ENCODE assay signal across 10 cellular contexts in genomic region chr15:63291507-63291906, GRCh38. TPM values are rescaled to one million over a fixed set of nuclear protein-coding genes. Genes with fewer than 3 reads are reported as not detected.
A peak's percentile ranks its signal among the peaks of the same experiment; 100 is the strongest.
DNase-seq lines count a peak whose midpoint lies in the region; ATAC-seq, FAIRE-seq and TF ChIP-seq lines count a peak whose summit lies in the region.
"Had no signal": no experiment of that assay in that cellular context is flagged by ENCODE, and none has a peak within 500 bp of the region (broad histone marks: within the 10 kb centered on the region; RNA-seq: fewer than 3 reads in every experiment).

No MANE protein-coding gene starts in this region.

- no peak for ATAC-seq in HG03354 (IDR thresholded peaks at IDR 0.05; ENCODE audit: poor library complexity, severe bottlenecking, unreplicated experiment)
- ATAC-seq in GM21367 (IDR thresholded peaks at IDR 0.05; ENCODE audit: unreplicated experiment), result no peak
- ATAC-seq: body of pancreas, HCT116 had no signal

- peak overlapping the region; percentile 36 for H2AFZ ChIP-seq in keratinocyte (ENCODE audit: control insufficient read depth, low read length)

- no peaks in the 10 kb centered on the region for H3K9me3 Mint-ChIP-seq in progenitor cell of endocrine pancreas (ENCODE audit: low read depth)
- H3K9me3 Mint-ChIP-seq: T-helper 2 cell treated with Interferon-gamma antibody and Interleukin-4, amounts not matched to agents 5 μg/mL and 100 μg/mL, for 36 hours had no signal

- no peaks in the 10 kb centered on the region for H3K79me2 ChIP-seq in keratinocyte (ENCODE audit: control insufficient read depth, insufficient read depth, low read length)

- no peaks in the 10 kb centered on the region for H3K9me1 ChIP-seq in keratinocyte (ENCODE audit: control insufficient read depth, extremely low read depth, insufficient read depth, low read length)

- no peak overlapping the region for H3K27ac ChIP-seq in keratinocyte (ENCODE audit: control insufficient read depth, insufficient read depth, low read length)
- peak overlapping the region; percentile 15 for H3K27ac ChIP-seq in suprapubic skin
- H3K27ac ChIP-seq: body of pancreas had no signal

- no peak for TF ChIP-seq POLR2A in suprapubic skin (IDR thresholded peaks at IDR 0.05)

- no peak overlapping the region for H3K27ac Mint-ChIP-seq in progenitor cell of endocrine pancreas
- H3K27ac Mint-ChIP-seq: T-helper 2 cell treated with Interferon-gamma antibody and Interleukin-4, amounts not matched to agents 5 μg/mL and 100 μg/mL, for 36 hours had no signal

- peaks cover 9% of the 10 kb centered on the region for H3K36me3 Mint-ChIP-seq in progenitor cell of endocrine pancreas (ENCODE audit: insufficient read depth)

- TF ChIP-seq EP300 in suprapubic skin (IDR thresholded peaks at IDR 0.05), result no peak

- FAIRE-seq in keratinocyte (lab: Jason Lieb, UNC), result no peak

- no peaks in the 10 kb centered on the region for H3K4me1 Mint-ChIP-seq in progenitor cell of endocrine pancreas (ENCODE audit: low read depth)

- DNase-seq in HS-27A (ENCODE audit: low read depth), result peak; percentile 90
- peak; percentile 72 for DNase-seq in astrocyte of the hippocampus (ENCODE audit: low read depth, low spot score)
- DNase-seq in keratinocyte (ENCODE audit: low read depth, low spot score), result no peak
- DNase-seq in suprapubic skin (ENCODE audit: low spot score in 2 of 2), result no peak
- DNase-seq in progenitor cell of endocrine pancreas (ENCODE audit: low spot score, unreplicated experiment), result no peak
- DNase-seq: body of pancreas had no signal

- H3K4me3 ChIP-seq in keratinocyte (ENCODE audit: control insufficient read depth in 2 of 3, extremely low read depth in 1 of 3, insufficient read depth in 2 of 3, low read depth in 1 of 3, low read length in 3 of 3) (no peak overlapping the region), suprapubic skin (no peak overlapping the region)
- H3K4me3 ChIP-seq: body of pancreas had no signal

- no peaks in the 10 kb centered on the region for H3K27me3 Mint-ChIP-seq in progenitor cell of endocrine pancreas

- no peaks in the 10 kb centered on the region for H4K20me1 ChIP-seq in keratinocyte (ENCODE audit: control insufficient read depth, extremely low read depth, insufficient read depth, low read length)

- TF ChIP-seq CTCF in keratinocyte (optimal IDR thresholded peaks at IDR 0.05 in 1 of 3, IDR thresholded peaks at IDR 0.05 in 1 of 3, conservative IDR thresholded peaks at IDR 0.05 in 1 of 3; ENCODE audit: extremely low read depth in 1 of 3, insufficient read depth in 2 of 3, low read length in 3 of 3) (no peak), suprapubic skin (IDR thresholded peaks at IDR 0.05) (no peak), progenitor cell of endocrine pancreas (IDR thresholded peaks at IDR 0.05; ENCODE audit: unreplicated experiment) (no peak)

- peak overlapping the region; percentile 1 for H3K4me2 ChIP-seq in keratinocyte (ENCODE audit: control insufficient read depth, extremely low read depth, insufficient read depth, low read depth, low read length)

- H3K9me3 ChIP-seq in keratinocyte (ENCODE audit: control insufficient read depth, low read depth, low read length) (no peaks in the 10 kb centered on the region), suprapubic skin (no peaks in the 10 kb centered on the region)
- H3K9me3 ChIP-seq: body of pancreas had no signal

- dilution Hi-C loops in keratinocyte (cut with MboI; ENCODE audit: extremely low pct_ligation_motif_present, low sequenced_read_pairs), result no loop called here

- no peak overlapping the region for H3K9ac ChIP-seq in keratinocyte (ENCODE audit: control insufficient read depth, extremely low read depth, insufficient read depth, low read length)

- peaks cover 8% of the 10 kb centered on the region for H3K4me1 ChIP-seq in keratinocyte (ENCODE audit: control insufficient read depth, extremely low read depth, insufficient read depth, low read length)
- H3K4me1 ChIP-seq in suprapubic skin, result peaks cover 15% of the 10 kb centered on the region

- H3K4me3 Mint-ChIP-seq in progenitor cell of endocrine pancreas (ENCODE audit: low read depth), result no peak overlapping the region
- H3K4me3 Mint-ChIP-seq: T-helper 2 cell treated with Interferon-gamma antibody and Interleukin-4, amounts not matched to agents 5 μg/mL and 100 μg/mL, for 36 hours had no signal

- peaks cover 0 to 6% of the 10 kb centered on the region in 2 experiments for H3K36me3 ChIP-seq in keratinocyte (ENCODE audit: control insufficient read depth in 2 of 2, extremely low read depth in 1 of 2, insufficient read depth in 2 of 2, low read length in 2 of 2)
- H3K36me3 ChIP-seq in suprapubic skin, result peaks cover 1% of the 10 kb centered on the region

- H3K27me3 ChIP-seq in keratinocyte (ENCODE audit: control insufficient read depth, extremely low read depth, insufficient read depth, low read length), result no peaks in the 10 kb centered on the region
- H3K27me3 ChIP-seq in suprapubic skin, result no peaks in the 10 kb centered on the region
- H3K27me3 ChIP-seq: body of pancreas had no signal

RNA-seq across cellular contexts. Expression of gene APH1B, which starts 14.1 kb away (rescaled TPM):
- 4.6 to 7.7 TPM (median 7.0 TPM) in 3 replicates for polyA plus RNA-seq in keratinocyte
- 1.4 TPM for polyA plus RNA-seq in keratinocyte (2011; ENCODE audit: low read depth)
- 3.8 and 6.4 TPM in 2 replicates for polyA plus RNA-seq in keratinocyte (2011; cell fraction: cytosol; rRNA removed)
- 11.2 and 11.8 TPM in 2 replicates for polyA plus RNA-seq in keratinocyte (2011; cell fraction: nucleus; rRNA removed)
- polyA plus RNA-seq in keratinocyte (2012; ENCODE audit: low replicate concordance), result 3.7 and 5.2 TPM in 2 replicates
- polyA minus RNA-seq in keratinocyte, result 4.9 to 9.7 TPM (median 8.8 TPM) in 3 replicates
- polyA minus RNA-seq in keratinocyte (2011; cell fraction: cytosol; rRNA and poly(A)+ RNA removed), result 3.5 TPM
- polyA minus RNA-seq in keratinocyte (2011; cell fraction: nucleus; rRNA and poly(A)+ RNA removed), result 9.9 and 14.8 TPM in 2 replicates
- 10 to 100 TPM in 1 of 4 donors, 1 to 10 TPM in 3; 4.5 to 12.1 (median 7.1) TPM for total RNA-seq in suprapubic skin
- 17.6 and 19.8 TPM in 2 replicates for total RNA-seq in progenitor cell of endocrine pancreas

Comparison
In these comparisons a context has a peak if more than half of its experiments do, and no peak if none do; other contexts are left out.
1. DNase-seq: peak in HS-27A (single experiment) and astrocyte of the hippocampus (single experiment); none in keratinocyte (single experiment), suprapubic skin (0 of 2) and progenitor cell of endocrine pancreas (single experiment).